8 cellular contexts compared by ENCODE assay signal in the genomic region with DNA sequence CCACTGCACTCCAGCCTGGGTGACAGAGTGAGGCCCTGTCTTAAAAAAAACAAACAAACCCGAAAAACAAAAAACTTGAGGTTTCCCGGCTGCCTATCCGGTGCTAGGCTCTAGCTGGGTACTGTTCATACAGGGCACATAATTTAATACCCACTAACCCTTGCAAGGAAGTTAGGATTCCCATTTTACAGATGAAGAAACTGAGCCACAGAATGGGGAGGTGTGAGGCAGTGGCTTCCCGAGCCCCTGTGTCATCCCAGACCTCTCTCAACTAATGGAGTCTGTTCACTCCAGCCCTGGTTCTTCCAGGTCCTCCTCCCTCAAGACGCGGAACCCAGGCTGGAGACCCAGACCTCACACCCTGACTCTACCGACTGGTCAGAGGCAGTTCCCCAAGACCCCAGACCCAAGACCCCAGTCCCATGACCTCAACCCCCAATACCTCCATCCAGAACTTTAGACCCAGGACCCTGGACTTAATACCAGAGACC. TPM values are rescaled to one million over a fixed set of nuclear protein-coding genes. Genes with fewer than 3 reads are reported as not detected.
DNase-seq lines count a peak whose midpoint lies in the region; ATAC-seq, FAIRE-seq and TF ChIP-seq lines count a peak whose summit lies in the region.

No MANE protein-coding gene starts in this region.

- no peaks in the 10 kb centered on the region for H3K36me3 ChIP-seq in SJCRH30
- peaks cover 0 to 5% of the 10 kb centered on the region in 2 experiments for H3K36me3 ChIP-seq in endothelial cell of umbilical vein (ENCODE audit: control insufficient read depth in 2 of 2, extremely low read depth in 1 of 2, insufficient read depth in 2 of 2, low read length in 2 of 2)
- H3K36me3 ChIP-seq in pancreas: peaks cover 0 to 7% (median 0%) of the 10 kb centered on the region in 3 donors

- H3K9me3 ChIP-seq in SJCRH30 (replicated peaks) (no peaks in the 10 kb centered on the region), endothelial cell of umbilical vein (replicated peaks; ENCODE audit: control insufficient read depth, insufficient read depth, low read length) (no peaks in the 10 kb centered on the region), pancreas (no peaks in the 10 kb centered on the region)

- peak overlapping the region; percentile 78 for H2AFZ ChIP-seq in endothelial cell of umbilical vein (ENCODE audit: low read depth, low read length)

- DNase-seq in GM03348 (ENCODE audit: low spot score): peak; percentile 36
- peak in 1 of 2 experiments; percentile 16 for DNase-seq in SJCRH30
- DNase-seq in endothelial cell of umbilical vein (ENCODE audit: low read depth, low spot score): no peak
- DNase-seq in pancreas: no peak
- DNase-seq in NCI-H1092 (lab: John Stamatoyannopoulos, UW): no peak
- DNase-seq in cerebellar nuclear complex (lab: John Stamatoyannopoulos, UW): no peak
- DNase-seq in stimulated activated CD4-positive, alpha-beta T cell treated with anti-CD3 and anti-CD28 coated beads, Interleukin-4, amount 100 ng/mL, for 24 hours: no peak

- TF ChIP-seq POLR2A in endothelial cell of umbilical vein (IDR thresholded peaks at IDR 0.05; ENCODE audit: low read depth, low read length): no peak

- no peaks in the 10 kb centered on the region for H3K9me1 ChIP-seq in endothelial cell of umbilical vein (replicated peaks; ENCODE audit: control insufficient read depth, extremely low read depth, insufficient read depth, low read length)

- POLR2A ChIA-PET in endothelial cell of umbilical vein (lab: Charles Lee): no interaction called here

- dilution Hi-C loops in endothelial cell of umbilical vein (cut with MboI; ENCODE audit: extremely low pct_ligation_motif_present, low sequenced_read_pairs): no loop called here

- intact Hi-C loops in endothelial cell of umbilical vein (cut with micrococcal nuclease) (no loop called here), pancreas (cut with DNase I) (no loop called here)

- no TSS peak for BruUV-seq in endothelial cell of umbilical vein (replicated peaks; lab: Mats Ljungman, UMichigan)

- no peak for ATAC-seq in pancreas
- ATAC-seq in HG03135 (IDR thresholded peaks at IDR 0.05; ENCODE audit: unreplicated experiment): no peak

- FAIRE-seq in endothelial cell of umbilical vein (lab: Jason Lieb, UNC) (no peak), pancreas (lab: Jason Lieb, UNC) (no peak)

- H3K4me2 ChIP-seq in endothelial cell of umbilical vein (ENCODE audit: insufficient read depth, low read length): peak overlapping the region; percentile 59

- peaks cover 23% of the 10 kb centered on the region for H3K79me2 ChIP-seq in endothelial cell of umbilical vein (ENCODE audit: control insufficient read depth, insufficient read depth, low read length)

- H3K4me3 ChIP-seq in SJCRH30 (peak overlapping the region; percentile 83), endothelial cell of umbilical vein (replicated peaks in 1 of 3; ENCODE audit: insufficient read depth in 1 of 3, low read depth in 1 of 3, low read length in 3 of 3) (peak overlapping the region; percentile 64 to 93 (median 83)), pancreas (peak overlapping the region; percentile 61 to 87 (median 84))

- H3K9ac ChIP-seq in endothelial cell of umbilical vein (replicated peaks; ENCODE audit: extremely low read depth, insufficient read depth, low read length): peak overlapping the region; percentile 93

- CTCF ChIA-PET in endothelial cell of umbilical vein (lab: Charles Lee): interaction anchor here (3.6 kb wide), 1 partner anchor 61 kb away, joined by 19 read pairs; no protein-coding TSS in a partner anchor

- H4K20me1 ChIP-seq in endothelial cell of umbilical vein (replicated peaks; ENCODE audit: control insufficient read depth, extremely low read depth, insufficient read depth, low read length): no peaks in the 10 kb centered on the region

- H3K27ac ChIP-seq in SJCRH30 (peak overlapping the region; percentile 26; the same call in 1 of the 2 replicates), endothelial cell of umbilical vein (ENCODE audit: insufficient read depth, low read depth, low read length) (peak overlapping the region; percentile 59), pancreas (peak overlapping the region in 3 of 4 donors; percentile 46 to 100 (median 100))

- H3K4me1 ChIP-seq in SJCRH30: no peaks in the 10 kb centered on the region
- peaks cover 11% of the 10 kb centered on the region for H3K4me1 ChIP-seq in endothelial cell of umbilical vein (ENCODE audit: control insufficient read depth, extremely low read depth, insufficient read depth, low read length)
- peaks cover 3 to 24% (median 15%) of the 10 kb centered on the region in 3 donors for H3K4me1 ChIP-seq in pancreas

- TF ChIP-seq CTCF in endothelial cell of umbilical vein (IDR thresholded peaks at IDR 0.05; ENCODE audit: extremely low read depth in 1 of 2, insufficient read depth in 1 of 2, low read depth in 1 of 2, low read length in 2 of 2) (no peak), pancreas (IDR thresholded peaks at IDR 0.05) (no peak)

- 18 to 19% methylated on average over 7 of the region's 7 CpGs for WGBS in pancreas, 2 donors

- H3K27me3 ChIP-seq in SJCRH30: no peaks in the 10 kb centered on the region
- H3K27me3 ChIP-seq in endothelial cell of umbilical vein (ENCODE audit: control insufficient read depth in 2 of 2, insufficient read depth in 2 of 2, low read length in 2 of 2): no peaks in the 10 kb centered on the region
- no peaks in the 10 kb centered on the region for H3K27me3 ChIP-seq in pancreas

RNA-seq across cellular contexts. Expression of gene APBA3, which starts 0.6 kb away (rescaled TPM):
- total RNA-seq in SJCRH30 (2014; rRNA removed; shearing (Covaris generic)): 15.0 and 15.2 TPM in 2 replicates
- total RNA-seq in endothelial cell of umbilical vein (23.4 and 24.3 TPM in 2 replicates), pancreas (10 to 100 TPM in 3 of 6 donors, 1 to 10 TPM in 3; 6.7 to 18.7 (median 9.7) TPM)
- polyA plus RNA-seq in endothelial cell of umbilical vein (25.1 and 41.7 TPM in 2 replicates), pancreas (10 to 100 TPM; 21.7 to 27.1 TPM)
- 9.7 and 17.4 TPM in 2 replicates for polyA plus RNA-seq in endothelial cell of umbilical vein (2011; cell fraction: cytosol; rRNA removed)
- polyA plus RNA-seq in endothelial cell of umbilical vein (2011; cell fraction: nucleus; rRNA removed): 36.8 and 41.8 TPM in 2 replicates
- polyA plus RNA-seq in endothelial cell of umbilical vein (2012): 14.0 and 16.4 TPM in 2 replicates
- 12.6 and 14.2 TPM in 2 replicates for polyA minus RNA-seq in endothelial cell of umbilical vein
- 15.4 TPM for polyA minus RNA-seq in endothelial cell of umbilical vein (2011; cell fraction: cytosol; rRNA and poly(A)+ RNA removed)
- polyA minus RNA-seq in endothelial cell of umbilical vein (2011; cell fraction: nucleus; rRNA and poly(A)+ RNA removed): 11.7 and 21.3 TPM in 2 replicates

RNA-seq across cellular contexts. Expression of gene MRPL54, which starts 1.6 kb away (rescaled TPM):
- 23.9 and 29.4 TPM in 2 replicates for total RNA-seq in SJCRH30 (2014; rRNA removed; shearing (Covaris generic))
- total RNA-seq in endothelial cell of umbilical vein: 67.5 and 76.3 TPM in 2 replicates
- 80.2 and 93.1 TPM in 2 replicates for polyA plus RNA-seq in endothelial cell of umbilical vein
- 82.6 and 97.0 TPM in 2 replicates for polyA plus RNA-seq in endothelial cell of umbilical vein (2011; cell fraction: cytosol; rRNA removed)
- 29.7 and 32.2 TPM in 2 replicates for polyA plus RNA-seq in endothelial cell of umbilical vein (2011; cell fraction: nucleus; rRNA removed)
- polyA plus RNA-seq in endothelial cell of umbilical vein (2012): 41.4 and 50.5 TPM in 2 replicates
- 7.5 and 9.7 TPM in 2 replicates for polyA minus RNA-seq in endothelial cell of umbilical vein
- 15.9 TPM for polyA minus RNA-seq in endothelial cell of umbilical vein (2011; cell fraction: cytosol; rRNA and poly(A)+ RNA removed)
- 4.9 and 5.5 TPM in 2 replicates for polyA minus RNA-seq in endothelial cell of umbilical vein (2011; cell fraction: nucleus; rRNA and poly(A)+ RNA removed)
- total RNA-seq in pancreas: 10 to 100 TPM; 30.0 to 46.3 (median 36.5) TPM
- polyA plus RNA-seq in pancreas: 100 to 1,000 TPM in 1 of 2 donors, 10 to 100 TPM in 1; 95.8 to 104 TPM

RNA-seq across cellular contexts. Expression of gene RAX2, which starts 11.1 kb away (rescaled TPM):
- total RNA-seq in SJCRH30 (2014; rRNA removed; shearing (Covaris generic)): not detected in 2 replicates
- not detected in 2 replicates for total RNA-seq in endothelial cell of umbilical vein
- not detected in 2 replicates for polyA plus RNA-seq in endothelial cell of umbilical vein
- not detected in 2 replicates for polyA plus RNA-seq in endothelial cell of umbilical vein (2011; cell fraction: cytosol; rRNA removed)
- polyA plus RNA-seq in endothelial cell of umbilical vein (2011; cell fraction: nucleus; rRNA removed): not detected in 2 replicates
- polyA plus RNA-seq in endothelial cell of umbilical vein (2012): not detected in 2 replicates
- not detected in 2 replicates for polyA minus RNA-seq in endothelial cell of umbilical vein
- polyA minus RNA-seq in endothelial cell of umbilical vein (2011; cell fraction: cytosol; rRNA and poly(A)+ RNA removed): not detected
- not detected in 2 replicates for polyA minus RNA-seq in endothelial cell of umbilical vein (2011; cell fraction: nucleus; rRNA and poly(A)+ RNA removed)
- total RNA-seq in pancreas: not detected
- not detected for polyA plus RNA-seq in pancreas

RNA-seq across cellular contexts. Expression of gene MATK, which starts 25.3 kb away (rescaled TPM):
- not detected in 2 replicates for total RNA-seq in SJCRH30 (2014; rRNA removed; shearing (Covaris generic))
- total RNA-seq in endothelial cell of umbilical vein: not detected in 2 replicates
- not detected in 2 replicates for polyA plus RNA-seq in endothelial cell of umbilical vein
- polyA plus RNA-seq in endothelial cell of umbilical vein (2011; cell fraction: cytosol; rRNA removed): not detected in 2 replicates
- not detected in 2 replicates for polyA plus RNA-seq in endothelial cell of umbilical vein (2011; cell fraction: nucleus; rRNA removed)
- polyA plus RNA-seq in endothelial cell of umbilical vein (2012): not detected in 2 replicates
- polyA minus RNA-seq in endothelial cell of umbilical vein: 0.30 and 0.73 TPM in 2 replicates
- 27.1 TPM for polyA minus RNA-seq in endothelial cell of umbilical vein (2011; cell fraction: cytosol; rRNA and poly(A)+ RNA removed)
- polyA minus RNA-seq in endothelial cell of umbilical vein (2011; cell fraction: nucleus; rRNA and poly(A)+ RNA removed): not detected in 2 replicates
- 1 to 10 TPM in 2 of 6 donors, under 1 TPM in 2, not detected in 2; 0.69 to 3.9 (median 1.5) TPM for total RNA-seq in pancreas
- 1 to 10 TPM; 1.6 to 1.8 TPM for polyA plus RNA-seq in pancreas

RNA-seq across cellular contexts. Expression of gene TJP3, which starts 52.7 kb away (rescaled TPM):
- total RNA-seq in SJCRH30 (2014; rRNA removed; shearing (Covaris generic)): not detected in 2 replicates
- total RNA-seq in endothelial cell of umbilical vein: not detected in 2 replicates
- polyA plus RNA-seq in endothelial cell of umbilical vein: 0.10 TPM in 1 of 2 replicates, not detected in the other
- not detected in 2 replicates for polyA plus RNA-seq in endothelial cell of umbilical vein (2011; cell fraction: cytosol; rRNA removed)
- not detected in 2 replicates for polyA plus RNA-seq in endothelial cell of umbilical vein (2011; cell fraction: nucleus; rRNA removed)
- polyA plus RNA-seq in endothelial cell of umbilical vein (2012): not detected in 2 replicates
- not detected in 2 replicates for polyA minus RNA-seq in endothelial cell of umbilical vein
- 7.7 TPM for polyA minus RNA-seq in endothelial cell of umbilical vein (2011; cell fraction: cytosol; rRNA and poly(A)+ RNA removed)
- not detected in 2 replicates for polyA minus RNA-seq in endothelial cell of umbilical vein (2011; cell fraction: nucleus; rRNA and poly(A)+ RNA removed)
- 10 to 100 TPM in 5 of 6 donors, 1 to 10 TPM in 1; 9.2 to 23.7 (median 15.1) TPM for total RNA-seq in pancreas
- 10 to 100 TPM; 26.2 to 36.0 TPM for polyA plus RNA-seq in pancreas

Comparison
In these comparisons a context has a peak if more than half of its experiments do, and no peak if none do; other contexts are left out.
1. H3K27ac ChIP-seq: peak in every context shown above with its lines; median percentile 100 in pancreas; 59 in endothelial cell of umbilical vein; 26 in SJCRH30.